Comparison of ENCODE assay signal across 8 cellular contexts in the genomic region with DNA sequence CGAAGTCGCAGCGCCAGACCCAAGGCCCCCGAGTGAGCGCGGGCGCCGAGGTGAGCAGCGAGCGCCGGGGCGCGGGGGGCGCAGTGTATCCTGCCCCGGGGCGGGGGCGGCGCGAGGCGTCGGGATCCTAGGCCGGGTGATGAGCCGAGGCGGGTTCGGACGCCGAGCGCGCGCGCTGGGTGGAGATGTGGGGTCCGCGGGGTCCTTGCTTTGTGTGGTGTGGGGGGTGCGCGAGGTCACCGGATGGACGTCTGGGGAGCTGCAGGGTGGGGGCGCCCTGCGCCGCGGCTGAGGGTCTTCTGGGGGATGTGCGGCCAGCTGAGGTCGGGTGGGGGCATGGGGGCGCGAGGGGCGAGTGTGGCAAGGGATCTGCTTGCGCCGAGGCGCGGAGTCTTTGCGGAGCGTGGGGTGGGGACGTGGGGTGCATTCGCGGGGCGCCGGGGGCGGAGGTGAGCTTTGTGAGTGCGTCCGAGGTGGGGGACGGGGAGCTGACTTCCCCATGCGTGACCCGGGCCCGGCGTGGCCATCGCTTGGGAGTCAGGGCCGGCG. TPM values are rescaled to one million over a fixed set of nuclear protein-coding genes. Genes with fewer than 3 reads are reported as not detected.
DNase-seq lines count a peak whose midpoint lies in the region; ATAC-seq and TF ChIP-seq lines count a peak whose summit lies in the region.

No MANE protein-coding gene starts in this region.

- CTCF ChIA-PET in RWPE1 (lab: Yijun Ruan, JAX) = interaction anchor here (0.6 to 2.4 kb wide), 8 partner anchors 11 to 327 kb away, joined by 3 to 8 read pairs (median 4); no protein-coding TSS in a partner anchor

- no peaks in the 10 kb centered on the region for H3K27me3 ChIP-seq in GM06990 (replicated peaks; ENCODE audit: control insufficient read depth, insufficient read depth, low read length)
- peaks cover 85% of the 10 kb centered on the region for H3K27me3 ChIP-seq in H7 (ENCODE audit: control insufficient read depth, insufficient read depth, low read length)
- no peaks in the 10 kb centered on the region for H3K27me3 ChIP-seq in body of pancreas

- ATAC-seq in body of pancreas = peak; percentile 25

- peak; percentile 66 for DNase-seq in GM06990 (ENCODE audit: extremely low read depth, insufficient read length)
- DNase-seq in H7 = no peak
- DNase-seq in RWPE1 (ENCODE audit: low spot score) = no peak
- peak in 3 of 4 donors; percentile 38 to 49 (median 40) for DNase-seq in body of pancreas
- peak; percentile 71 for DNase-seq in islet precursor cell
- peak; percentile 40 to 51 for DNase-seq in stimulated activated CD4-positive, alpha-beta T cell treated with anti-CD3 and anti-CD28 coated beads, Interleukin-4, amount 100 ng/mL, for 4 hours
- DNase-seq in HPDE6-E6E7 (ENCODE audit: extremely low spot score) = no peak
- no peak for DNase-seq in NCI-H345 treated with DMSO at 0.1 percent for 48 hours (lab: John Stamatoyannopoulos, UW; ENCODE audit: unreplicated experiment)

- intact Hi-C loops in body of pancreas (cut with DNase I) = no loop called here

- WGBS in body of pancreas, 2 donors = 0% methylated on average over 8 to 22 of the region's 68 CpGs

- TF ChIP-seq CTCF in GM06990 (IDR thresholded peaks at IDR 0.05; ENCODE audit: insufficient read depth, low read length, poor library complexity, severe bottlenecking) = peak; percentile 43
- no peak for TF ChIP-seq CTCF in RWPE1 (conservative IDR thresholded peaks at IDR 0.05; ENCODE audit: low read depth)
- no peak for TF ChIP-seq CTCF in body of pancreas (IDR thresholded peaks at IDR 0.05)

- POLR2A ChIA-PET in RWPE1 (lab: Yijun Ruan, JAX; ENCODE audit: low non-redundant PET) = interaction anchor here (1.0 kb wide), 2 partner anchors 12 to 159 kb away, joined by 3 to 5 read pairs; no protein-coding TSS in a partner anchor

- peaks cover 40% of the 10 kb centered on the region for H3K4me1 ChIP-seq in body of pancreas

- no peaks in the 10 kb centered on the region for H3K9me3 ChIP-seq in body of pancreas

- H3K27ac ChIP-seq in RWPE1 = peak overlapping the region; percentile 91
- peak overlapping the region; percentile 77 to 97 (median 92) for H3K27ac ChIP-seq in body of pancreas

- no peak for TF ChIP-seq POLR2A in body of pancreas (IDR thresholded peaks at IDR 0.05)

- H3K36me3 ChIP-seq in GM06990 (ENCODE audit: control insufficient read depth, insufficient read depth, low read length) (no peaks in the 10 kb centered on the region; the same call in 1 of the 2 replicates), H7 (replicated peaks; ENCODE audit: control insufficient read depth, insufficient read depth, low read length) (no peaks in the 10 kb centered on the region), body of pancreas (replicated peaks in 1 of 2; ENCODE audit: insufficient read depth in 1 of 2, low read depth in 2 of 2) (no peaks in the 10 kb centered on the region)

- peak overlapping the region; percentile 87 for H3K4me3 ChIP-seq in GM06990 (replicated peaks; ENCODE audit: low read depth, low read length)
- H3K4me3 ChIP-seq in H7 (ENCODE audit: insufficient read depth, low read depth, low read length) = peak overlapping the region; percentile 63
- peak overlapping the region; percentile 54 to 61 for H3K4me3 ChIP-seq in body of pancreas

RNA-seq across cellular contexts. Expression of gene RAI1, which starts 0.6 kb away (rescaled TPM):
- 11.3 and 13.7 TPM in 2 replicates for total RNA-seq in H7 (2014; rRNA removed; shearing (Covaris generic))
- 10 to 100 TPM; 16.3 to 41.5 TPM for total RNA-seq in body of pancreas

Comparison
In these comparisons a context has a peak if more than half of its experiments do, and no peak if none do; other contexts are left out.
1. DNase-seq: peak in GM06990 (single experiment), body of pancreas (3 of 4), islet precursor cell (single experiment) and stimulated activated CD4-positive, alpha-beta T cell treated with anti-CD3 and anti-CD28 coated beads, Interleukin-4, amount 100 ng/mL, for 4 hours (2 of 2); none in H7 (single experiment), RWPE1 (single experiment), HPDE6-E6E7 (single experiment) and NCI-H345 treated with DMSO at 0.1 percent for 48 hours (single experiment).
2. Peak in every context shown above with its lines, with median percentiles within 50 percentile points of each other: H3K4me3 ChIP-seq.